In the genomic region with DNA sequence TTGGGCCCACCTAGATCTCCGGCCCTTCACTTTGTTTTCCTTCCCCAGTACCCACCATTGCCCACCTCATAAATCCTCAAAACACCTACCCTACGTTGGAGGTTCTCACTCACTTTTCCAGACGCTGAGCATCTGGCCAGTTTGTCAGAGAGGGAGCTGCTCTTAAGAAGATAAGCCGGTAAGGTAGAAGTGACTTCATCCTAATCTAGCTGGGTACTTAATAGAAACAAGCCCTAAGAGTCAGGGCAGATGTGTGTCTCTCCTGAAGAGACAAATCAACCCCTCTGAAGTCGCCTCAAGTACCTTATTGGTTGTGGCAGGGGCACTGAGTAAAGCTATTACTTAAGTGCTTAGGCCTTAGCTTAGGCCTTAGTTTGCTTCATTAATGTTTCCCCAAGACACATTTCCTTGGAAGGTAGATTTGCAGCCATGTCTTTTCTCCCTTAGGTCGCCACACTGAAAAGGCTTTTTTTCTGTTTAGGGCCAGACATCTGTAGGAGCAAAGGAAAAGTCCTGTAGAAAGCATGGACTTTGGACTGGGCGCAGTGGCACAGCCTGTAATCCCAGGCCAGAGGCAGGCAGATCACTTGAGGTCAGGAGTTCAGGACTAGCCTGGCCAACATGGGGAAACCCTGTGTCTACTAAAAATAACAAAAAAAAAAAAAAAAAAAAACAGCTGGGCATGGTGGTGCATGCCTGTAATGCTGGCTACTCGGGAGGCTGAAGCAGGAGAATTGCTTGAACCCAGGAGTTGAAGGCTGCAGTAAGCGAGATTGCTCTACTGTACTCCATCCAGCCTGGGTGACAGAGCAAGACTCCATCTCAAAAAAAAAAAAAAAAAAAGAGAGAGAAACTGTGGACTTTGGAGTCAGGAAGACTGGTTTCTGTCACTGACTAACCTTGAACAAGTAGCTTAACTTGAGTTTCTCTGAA, we compare ENCODE assay signal across 8 cellular contexts. TPM values are rescaled to one million over a fixed set of nuclear protein-coding genes. Genes with fewer than 3 reads are reported as not detected.
DNase-seq lines count a peak whose midpoint lies in the region; ATAC-seq, FAIRE-seq and TF ChIP-seq lines count a peak whose summit lies in the region.

No MANE protein-coding gene starts in this region.

- in situ Hi-C loops in GM13977 (cut with MboI; ENCODE audit: low pct_unique_long_range_greater_than_20kb, low sequenced_read_pairs, unreplicated experiment) = no loop called here

- DNase-seq in GM13977 (ENCODE audit: low spot score) (peak; percentile 23), RWPE2 (ENCODE audit: low spot score) (no peak), fibroblast of peridontal ligament (ENCODE audit: extremely low read depth) (peak; percentile 19), pancreas (no peak), NCI-H345 (lab: John Stamatoyannopoulos, UW) (no peak)

- H3K27ac ChIP-seq in RWPE2 (ENCODE audit: poor library complexity, severe bottlenecking) = peak overlapping the region; percentile 42
- H3K27ac ChIP-seq in pancreas = peak overlapping the region in 2 of 4 donors; percentile 69 to 74

- H3K4me1 ChIP-seq in RWPE2 (ENCODE audit: insufficient read depth, poor library complexity, severe bottlenecking) (no peaks in the 10 kb centered on the region), pancreas (peaks cover 0 to 14% (median 13%) of the 10 kb centered on the region in 3 donors)

- 35 to 38% methylated on average over 9 of the region's 9 CpGs for WGBS in pancreas, 2 donors

- H3K9me3 ChIP-seq in RWPE2 (ENCODE audit: severe bottlenecking) = no peaks in the 10 kb centered on the region
- H3K9me3 ChIP-seq in pancreas = no peaks in the 10 kb centered on the region

- TF ChIP-seq CTCF in GM13977 (IDR thresholded peaks at IDR 0.05; ENCODE audit: extremely low read depth, insufficient read depth, missing control alignments) = no peak
- no peak for TF ChIP-seq CTCF in RWPE2 (IDR thresholded peaks at IDR 0.05; ENCODE audit: poor library complexity, severe bottlenecking)
- no peak for TF ChIP-seq CTCF in pancreas (IDR thresholded peaks at IDR 0.05)

- H3K27me3 ChIP-seq in RWPE2 (ENCODE audit: insufficient read depth, poor library complexity, severe bottlenecking) (no peaks in the 10 kb centered on the region), pancreas (no peaks in the 10 kb centered on the region)

- intact Hi-C loops in pancreas (cut with DNase I) = no loop called here

- H3K36me3 ChIP-seq in RWPE2 (ENCODE audit: low read depth) = peaks cover 27% of the 10 kb centered on the region
- peaks cover 0 to 22% (median 10%) of the 10 kb centered on the region in 3 donors for H3K36me3 ChIP-seq in pancreas

- ATAC-seq in RWPE2 (ENCODE audit: low read depth) (no peak; the same call in 2 of the 3 replicates), pancreas (peak; percentile 14 to 22 (median 14)), HG03521 (IDR thresholded peaks at IDR 0.05; ENCODE audit: unreplicated experiment) (no peak), HG02571 (IDR thresholded peaks at IDR 0.05; ENCODE audit: unreplicated experiment) (no peak), HG03442 (IDR thresholded peaks at IDR 0.05; ENCODE audit: unreplicated experiment) (no peak)

- peak overlapping the region; percentile 99 for H3K4me3 ChIP-seq in RWPE2 (ENCODE audit: severe bottlenecking)
- peak overlapping the region; percentile 96 to 100 (median 99) for H3K4me3 ChIP-seq in pancreas

- no peak for FAIRE-seq in pancreas (lab: Jason Lieb, UNC)

RNA-seq across cellular contexts. Expression of a gene that starts 1.0 kb away (rescaled TPM):
- 10 to 100 TPM in 1 of 6 donors, 1 to 10 TPM in 5; 5.6 to 10.5 (median 7.6) TPM for total RNA-seq in pancreas
- polyA plus RNA-seq in pancreas = 10 to 100 TPM in 1 of 2 donors, 1 to 10 TPM in 1; 9.5 to 11.6 TPM

RNA-seq across cellular contexts. Expression of a gene that starts 20.5 kb away (rescaled TPM):
- total RNA-seq in pancreas = 10 to 100 TPM in 3 of 6 donors, 1 to 10 TPM in 3; 8.4 to 21.9 (median 9.9) TPM
- polyA plus RNA-seq in pancreas = 10 to 100 TPM; 13.4 to 16.9 TPM

RNA-seq across cellular contexts. Expression of a gene that starts 51.4 kb away (rescaled TPM):
- total RNA-seq in pancreas = 10 to 100 TPM; 21.8 to 39.2 (median 25.6) TPM
- 10 to 100 TPM in 1 of 2 donors, 1 to 10 TPM in 1; 7.1 to 14.1 TPM for polyA plus RNA-seq in pancreas

Comparison
In these comparisons a context has a peak if more than half of its experiments do, and no peak if none do; other contexts are left out.
1. DNase-seq: peak in GM13977 (single experiment) and fibroblast of peridontal ligament (single experiment); none in RWPE2 (single experiment), pancreas (0 of 6) and NCI-H345 (single experiment).
2. ATAC-seq: peak in pancreas (4 of 4); none in RWPE2 (single experiment), HG03521 (single experiment), HG02571 (single experiment) and HG03442 (single experiment).